In the genomic region with DNA sequence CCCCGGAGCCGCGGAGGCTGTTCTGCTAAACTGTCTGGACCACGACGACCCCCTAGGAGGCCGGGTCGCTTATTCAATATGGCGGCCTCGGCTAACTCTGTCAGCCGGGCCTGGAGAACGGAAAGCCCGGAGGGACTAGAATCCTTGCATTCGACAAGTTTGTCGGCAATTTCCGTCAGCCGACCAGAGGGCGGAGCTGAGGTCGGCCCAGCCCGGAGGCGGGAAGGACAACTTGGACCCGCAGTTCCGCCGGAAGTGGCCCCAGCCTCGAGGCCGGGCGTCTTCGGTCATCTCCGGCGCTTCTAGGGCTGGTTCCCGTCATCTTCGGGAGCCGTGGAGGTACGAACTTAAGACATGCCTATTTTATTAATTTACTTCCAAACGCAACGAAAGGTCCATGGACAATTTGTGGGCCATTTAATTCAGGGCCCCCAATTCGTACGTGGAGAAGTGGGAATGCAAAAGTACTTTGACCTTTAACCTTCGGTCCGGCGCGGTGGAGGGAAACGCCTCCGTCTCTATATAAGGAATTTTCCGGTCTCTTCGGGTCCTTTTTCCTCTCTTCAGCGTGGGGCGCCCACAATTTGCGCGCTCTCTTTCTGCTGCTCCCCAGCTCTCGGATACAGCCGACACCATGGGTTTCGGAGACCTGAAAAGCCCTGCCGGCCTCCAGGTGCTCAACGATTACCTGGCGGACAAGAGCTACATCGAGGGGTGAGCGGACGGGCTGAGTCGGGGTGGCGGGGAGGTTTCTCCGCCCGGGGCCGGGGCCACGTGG, we compare ENCODE assay signal across 1 cellular context.
A peak's percentile ranks its signal among the peaks of the same experiment; 100 is the strongest.
TF ChIP-seq lines count a peak whose summit lies in the region.

A gene (plus strand): TSS at position 550 of the 778 bp plus-strand sequence. CDS start 85 bp downstream, at position 635.
A gene (minus strand): TSS at position 99 of the 778 bp plus-strand sequence. CDS start 5,766 bp downstream, outside the sequence.

TF ChIP-seq in HepG2, 621 proteins besides CTCF, POLR2A, EP300 and RAD21 (continued from another document):
- TF ChIP-seq, protein P1, sequence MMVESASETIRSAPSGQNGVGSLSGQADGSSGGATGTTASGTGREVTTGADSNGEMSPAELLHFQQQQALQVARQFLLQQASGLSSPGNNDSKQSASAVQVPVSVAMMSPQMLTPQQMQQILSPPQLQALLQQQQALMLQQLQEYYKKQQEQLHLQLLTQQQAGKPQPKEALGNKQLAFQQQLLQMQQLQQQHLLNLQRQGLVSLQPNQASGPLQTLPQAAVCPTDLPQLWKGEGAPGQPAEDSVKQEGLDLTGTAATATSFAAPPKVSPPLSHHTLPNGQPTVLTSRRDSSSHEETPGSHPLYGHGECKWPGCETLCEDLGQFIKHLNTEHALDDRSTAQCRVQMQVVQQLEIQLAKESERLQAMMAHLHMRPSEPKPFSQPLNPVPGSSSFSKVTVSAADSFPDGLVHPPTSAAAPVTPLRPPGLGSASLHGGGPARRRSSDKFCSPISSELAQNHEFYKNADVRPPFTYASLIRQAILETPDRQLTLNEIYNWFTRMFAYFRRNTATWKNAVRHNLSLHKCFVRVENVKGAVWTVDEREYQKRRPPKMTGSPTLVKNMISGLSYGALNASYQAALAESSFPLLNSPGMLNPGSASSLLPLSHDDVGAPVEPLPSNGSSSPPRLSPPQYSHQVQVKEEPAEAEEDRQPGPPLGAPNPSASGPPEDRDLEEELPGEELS (CRISPR knock-in tag; IDR thresholded peaks at IDR 0.05): peak; percentile 75
- TF ChIP-seq ISL2 (CRISPR knock-in tag; IDR thresholded peaks at IDR 0.05) (peak; percentile 69), ZNF678 (CRISPR knock-in tag; IDR thresholded peaks at IDR 0.05) (no peak), ZNF605 (CRISPR knock-in tag; IDR thresholded peaks at IDR 0.05) (peak; percentile 96), SIN3A (IDR thresholded peaks at IDR 0.05; ENCODE audit: borderline replicate concordance, low read depth, low read length) (no peak), SOX5 (CRISPR knock-in tag; IDR thresholded peaks at IDR 0.05; ENCODE audit: borderline replicate concordance) (peak; percentile 53; the same call in 1 of the 2 replicates), SNRNP70 (IDR thresholded peaks at IDR 0.05; ENCODE audit: low read depth, low read length) (no peak), RARG (CRISPR knock-in tag; IDR thresholded peaks at IDR 0.05; ENCODE audit: low read depth) (no peak), ZNF772 (CRISPR knock-in tag; IDR thresholded peaks at IDR 0.05) (peak; percentile 63; the same call in 1 of the 2 replicates), FOXP1 (IDR thresholded peaks at IDR 0.05) (no peak), FOXP1 (CRISPR knock-in tag; IDR thresholded peaks at IDR 0.05) (no peak), ZSCAN25 (CRISPR knock-in tag; IDR thresholded peaks at IDR 0.05) (no peak), ZIK1 (CRISPR knock-in tag; IDR thresholded peaks at IDR 0.05; ENCODE audit: borderline replicate concordance, low read depth) (0 out of 2 replicates have a peak, but pooled peaks have one; percentile 62), JUN (CRISPR knock-in tag; IDR thresholded peaks at IDR 0.05) (no peak), HOXD1 (CRISPR knock-in tag; IDR thresholded peaks at IDR 0.05) (peak; percentile 77; the same call in 1 of the 2 replicates), TCF7 (IDR thresholded peaks at IDR 0.05; ENCODE audit: low read depth) (no peak), KMT2B (CRISPR knock-in tag; IDR thresholded peaks at IDR 0.05) (peak; percentile 90), SALL1 (CRISPR knock-in tag; IDR thresholded peaks at IDR 0.05) (peak; percentile 64), KDM5B (CRISPR knock-in tag; IDR thresholded peaks at IDR 0.05; ENCODE audit: borderline replicate concordance) (peak; percentile 81; the same call in 1 of the 2 replicates), KAT8 (CRISPR knock-in tag; IDR thresholded peaks at IDR 0.05) (peak; percentile 97), EZH2 (conservative IDR thresholded peaks at IDR 0.05; ENCODE audit: low read depth, low read length) (no peak), ZNF672 (CRISPR knock-in tag; IDR thresholded peaks at IDR 0.05) (0 out of 2 replicates have a peak, but pooled peaks have one; percentile 4), SIX4 (CRISPR knock-in tag; IDR thresholded peaks at IDR 0.05) (no peak), SUZ12 (IDR thresholded peaks at IDR 0.05; ENCODE audit: low read depth, low read length) (no peak), ZNF660 (CRISPR knock-in tag; IDR thresholded peaks at IDR 0.05; ENCODE audit: borderline replicate concordance, low read depth) (no peak), CHCHD3 (CRISPR knock-in tag; IDR thresholded peaks at IDR 0.05) (no peak), ZNF703 (CRISPR knock-in tag; IDR thresholded peaks at IDR 0.05; ENCODE audit: borderline replicate concordance) (no peak; the same call in 1 of the 2 replicates), POLR2G (IDR thresholded peaks at IDR 0.05; ENCODE audit: low read depth, low read length) (peak; percentile 91), ZNF563 (CRISPR knock-in tag; IDR thresholded peaks at IDR 0.05) (peak; percentile 78)
- TF ChIP-seq, protein P2, sequence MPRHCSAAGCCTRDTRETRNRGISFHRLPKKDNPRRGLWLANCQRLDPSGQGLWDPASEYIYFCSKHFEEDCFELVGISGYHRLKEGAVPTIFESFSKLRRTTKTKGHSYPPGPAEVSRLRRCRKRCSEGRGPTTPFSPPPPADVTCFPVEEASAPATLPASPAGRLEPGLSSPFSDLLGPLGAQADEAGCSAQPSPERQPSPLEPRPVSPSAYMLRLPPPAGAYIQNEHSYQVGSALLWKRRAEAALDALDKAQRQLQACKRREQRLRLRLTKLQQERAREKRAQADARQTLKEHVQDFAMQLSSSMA (CRISPR knock-in tag; IDR thresholded peaks at IDR 0.05): peak; percentile 31; the same call in 1 of the 2 replicates
- TF ChIP-seq, protein P3, sequence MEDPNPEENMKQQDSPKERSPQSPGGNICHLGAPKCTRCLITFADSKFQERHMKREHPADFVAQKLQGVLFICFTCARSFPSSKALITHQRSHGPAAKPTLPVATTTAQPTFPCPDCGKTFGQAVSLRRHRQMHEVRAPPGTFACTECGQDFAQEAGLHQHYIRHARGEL (CRISPR knock-in tag; IDR thresholded peaks at IDR 0.05): 0 out of 2 replicates have a peak, but pooled peaks have one; percentile 87
- TF ChIP-seq, protein P4, sequence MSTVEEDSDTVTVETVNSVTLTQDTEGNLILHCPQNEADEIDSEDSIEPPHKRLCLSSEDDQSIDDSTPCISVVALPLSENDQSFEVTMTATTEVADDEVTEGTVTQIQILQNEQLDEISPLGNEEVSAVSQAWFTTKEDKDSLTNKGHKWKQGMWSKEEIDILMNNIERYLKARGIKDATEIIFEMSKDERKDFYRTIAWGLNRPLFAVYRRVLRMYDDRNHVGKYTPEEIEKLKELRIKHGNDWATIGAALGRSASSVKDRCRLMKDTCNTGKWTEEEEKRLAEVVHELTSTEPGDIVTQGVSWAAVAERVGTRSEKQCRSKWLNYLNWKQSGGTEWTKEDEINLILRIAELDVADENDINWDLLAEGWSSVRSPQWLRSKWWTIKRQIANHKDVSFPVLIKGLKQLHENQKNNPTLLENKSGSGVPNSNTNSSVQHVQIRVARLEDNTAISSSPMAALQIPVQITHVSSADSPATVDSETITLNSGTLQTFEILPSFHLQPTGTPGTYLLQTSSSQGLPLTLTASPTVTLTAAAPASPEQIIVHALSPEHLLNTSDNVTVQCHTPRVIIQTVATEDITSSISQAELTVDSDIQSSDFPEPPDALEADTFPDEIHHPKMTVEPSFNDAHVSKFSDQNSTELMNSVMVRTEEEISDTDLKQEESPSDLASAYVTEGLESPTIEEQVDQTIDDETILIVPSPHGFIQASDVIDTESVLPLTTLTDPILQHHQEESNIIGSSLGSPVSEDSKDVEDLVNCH (CRISPR knock-in tag; IDR thresholded peaks at IDR 0.05): no peak
- TF ChIP-seq, protein P5, sequence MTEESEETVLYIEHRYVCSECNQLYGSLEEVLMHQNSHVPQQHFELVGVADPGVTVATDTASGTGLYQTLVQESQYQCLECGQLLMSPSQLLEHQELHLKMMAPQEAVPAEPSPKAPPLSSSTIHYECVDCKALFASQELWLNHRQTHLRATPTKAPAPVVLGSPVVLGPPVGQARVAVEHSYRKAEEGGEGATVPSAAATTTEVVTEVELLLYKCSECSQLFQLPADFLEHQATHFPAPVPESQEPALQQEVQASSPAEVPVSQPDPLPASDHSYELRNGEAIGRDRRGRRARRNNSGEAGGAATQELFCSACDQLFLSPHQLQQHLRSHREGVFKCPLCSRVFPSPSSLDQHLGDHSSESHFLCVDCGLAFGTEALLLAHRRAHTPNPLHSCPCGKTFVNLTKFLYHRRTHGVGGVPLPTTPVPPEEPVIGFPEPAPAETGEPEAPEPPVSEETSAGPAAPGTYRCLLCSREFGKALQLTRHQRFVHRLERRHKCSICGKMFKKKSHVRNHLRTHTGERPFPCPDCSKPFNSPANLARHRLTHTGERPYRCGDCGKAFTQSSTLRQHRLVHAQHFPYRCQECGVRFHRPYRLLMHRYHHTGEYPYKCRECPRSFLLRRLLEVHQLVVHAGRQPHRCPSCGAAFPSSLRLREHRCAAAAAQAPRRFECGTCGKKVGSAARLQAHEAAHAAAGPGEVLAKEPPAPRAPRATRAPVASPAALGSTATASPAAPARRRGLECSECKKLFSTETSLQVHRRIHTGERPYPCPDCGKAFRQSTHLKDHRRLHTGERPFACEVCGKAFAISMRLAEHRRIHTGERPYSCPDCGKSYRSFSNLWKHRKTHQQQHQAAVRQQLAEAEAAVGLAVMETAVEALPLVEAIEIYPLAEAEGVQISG (CRISPR knock-in tag; IDR thresholded peaks at IDR 0.05): peak; percentile 93
- TF ChIP-seq, protein P6, sequence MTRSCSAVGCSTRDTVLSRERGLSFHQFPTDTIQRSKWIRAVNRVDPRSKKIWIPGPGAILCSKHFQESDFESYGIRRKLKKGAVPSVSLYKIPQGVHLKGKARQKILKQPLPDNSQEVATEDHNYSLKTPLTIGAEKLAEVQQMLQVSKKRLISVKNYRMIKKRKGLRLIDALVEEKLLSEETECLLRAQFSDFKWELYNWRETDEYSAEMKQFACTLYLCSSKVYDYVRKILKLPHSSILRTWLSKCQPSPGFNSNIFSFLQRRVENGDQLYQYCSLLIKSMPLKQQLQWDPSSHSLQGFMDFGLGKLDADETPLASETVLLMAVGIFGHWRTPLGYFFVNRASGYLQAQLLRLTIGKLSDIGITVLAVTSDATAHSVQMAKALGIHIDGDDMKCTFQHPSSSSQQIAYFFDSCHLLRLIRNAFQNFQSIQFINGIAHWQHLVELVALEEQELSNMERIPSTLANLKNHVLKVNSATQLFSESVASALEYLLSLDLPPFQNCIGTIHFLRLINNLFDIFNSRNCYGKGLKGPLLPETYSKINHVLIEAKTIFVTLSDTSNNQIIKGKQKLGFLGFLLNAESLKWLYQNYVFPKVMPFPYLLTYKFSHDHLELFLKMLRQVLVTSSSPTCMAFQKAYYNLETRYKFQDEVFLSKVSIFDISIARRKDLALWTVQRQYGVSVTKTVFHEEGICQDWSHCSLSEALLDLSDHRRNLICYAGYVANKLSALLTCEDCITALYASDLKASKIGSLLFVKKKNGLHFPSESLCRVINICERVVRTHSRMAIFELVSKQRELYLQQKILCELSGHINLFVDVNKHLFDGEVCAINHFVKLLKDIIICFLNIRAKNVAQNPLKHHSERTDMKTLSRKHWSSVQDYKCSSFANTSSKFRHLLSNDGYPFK (CRISPR knock-in tag; IDR thresholded peaks at IDR 0.05; ENCODE audit: borderline replicate concordance): peak; percentile 98; the same call in 1 of the 2 replicates
- TF ChIP-seq, protein P7, sequence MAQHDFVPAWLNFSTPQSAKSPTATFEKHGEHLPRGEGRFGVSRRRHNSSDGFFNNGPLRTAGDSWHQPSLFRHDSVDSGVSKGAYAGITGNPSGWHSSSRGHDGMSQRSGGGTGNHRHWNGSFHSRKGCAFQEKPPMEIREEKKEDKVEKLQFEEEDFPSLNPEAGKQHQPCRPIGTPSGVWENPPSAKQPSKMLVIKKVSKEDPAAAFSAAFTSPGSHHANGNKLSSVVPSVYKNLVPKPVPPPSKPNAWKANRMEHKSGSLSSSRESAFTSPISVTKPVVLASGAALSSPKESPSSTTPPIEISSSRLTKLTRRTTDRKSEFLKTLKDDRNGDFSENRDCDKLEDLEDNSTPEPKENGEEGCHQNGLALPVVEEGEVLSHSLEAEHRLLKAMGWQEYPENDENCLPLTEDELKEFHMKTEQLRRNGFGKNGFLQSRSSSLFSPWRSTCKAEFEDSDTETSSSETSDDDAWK (CRISPR knock-in tag; IDR thresholded peaks at IDR 0.05): no peak
- TF ChIP-seq, protein P8, sequence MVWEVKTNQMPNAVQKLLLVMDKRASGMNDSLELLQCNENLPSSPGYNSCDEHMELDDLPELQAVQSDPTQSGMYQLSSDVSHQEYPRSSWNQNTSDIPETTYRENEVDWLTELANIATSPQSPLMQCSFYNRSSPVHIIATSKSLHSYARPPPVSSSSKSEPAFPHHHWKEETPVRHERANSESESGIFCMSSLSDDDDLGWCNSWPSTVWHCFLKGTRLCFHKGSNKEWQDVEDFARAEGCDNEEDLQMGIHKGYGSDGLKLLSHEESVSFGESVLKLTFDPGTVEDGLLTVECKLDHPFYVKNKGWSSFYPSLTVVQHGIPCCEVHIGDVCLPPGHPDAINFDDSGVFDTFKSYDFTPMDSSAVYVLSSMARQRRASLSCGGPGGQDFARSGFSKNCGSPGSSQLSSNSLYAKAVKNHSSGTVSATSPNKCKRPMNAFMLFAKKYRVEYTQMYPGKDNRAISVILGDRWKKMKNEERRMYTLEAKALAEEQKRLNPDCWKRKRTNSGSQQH (CRISPR knock-in tag; IDR thresholded peaks at IDR 0.05; ENCODE audit: low read depth): no peak
